Comparison of ENCODE assay signal across 8 cellular contexts in genomic region chr4:112284662-112285411, GRCh38. TPM values are rescaled to one million over a fixed set of nuclear protein-coding genes. Genes with fewer than 3 reads are reported as not detected.
DNase-seq lines count a peak whose midpoint lies in the region; ATAC-seq and TF ChIP-seq lines count a peak whose summit lies in the region.

No MANE protein-coding gene starts in this region.

- H3K79me2 ChIP-seq in osteoblast (ENCODE audit: insufficient read depth, low read length): peaks cover 12% of the 10 kb centered on the region

- intact Hi-C loops in CD8-positive, alpha-beta T cell (cut with DNase I, micrococcal nuclease): loop anchor here (1.0 to 5.0 kb wide), 7 partner anchors 18 to 352 kb away; partner anchors contain the start of genes LARP7 (in 2 of the 2), AP1AR (in 1 of the 2), FAM241A (in 1 of the 2) and ZGRF1 (in 1 of the 2)
- intact Hi-C loops in activated CD8-positive, alpha-beta T cell treated with anti-CD3 and anti-CD28 coated beads for 36 hours (cut with micrococcal nuclease): loop anchor here (5.0 kb wide), 2 partner anchors 53 to 138 kb away; partner anchors contain the start of genes AP1AR and FAM241A

- H3K4me3 Mint-ChIP-seq in CD8-positive, alpha-beta T cell: peak overlapping the region; percentile 95
- H3K4me3 Mint-ChIP-seq in activated CD8-positive, alpha-beta T cell treated with anti-CD3 and anti-CD28 coated beads for 36 hours: peak overlapping the region; percentile 94

- H3K27me3 ChIP-seq in CD8-positive, alpha-beta T cell (ENCODE audit: insufficient read depth, low read length): no peaks in the 10 kb centered on the region
- H3K27me3 ChIP-seq in osteoblast (ENCODE audit: insufficient read depth, low read length): no peaks in the 10 kb centered on the region

- peaks cover 16% of the 10 kb centered on the region for H3K36me3 Mint-ChIP-seq in CD8-positive, alpha-beta T cell
- peaks cover 40% of the 10 kb centered on the region for H3K36me3 Mint-ChIP-seq in activated CD8-positive, alpha-beta T cell treated with anti-CD3 and anti-CD28 coated beads for 36 hours (ENCODE audit: low read depth)

- no peaks in the 10 kb centered on the region for H4K20me1 ChIP-seq in osteoblast (ENCODE audit: insufficient read depth, low read length)

- H2AFZ ChIP-seq in osteoblast (ENCODE audit: low read length): peak overlapping the region; percentile 99

- peaks cover 78% of the 10 kb centered on the region for H3K4me1 Mint-ChIP-seq in CD8-positive, alpha-beta T cell (ENCODE audit: low read depth)
- H3K4me1 Mint-ChIP-seq in activated CD8-positive, alpha-beta T cell treated with anti-CD3 and anti-CD28 coated beads for 36 hours (ENCODE audit: low read depth): peaks cover 74% of the 10 kb centered on the region

- H3K27ac ChIP-seq in CD8-positive, alpha-beta T cell (ENCODE audit: low read depth, low read length): peak overlapping the region; percentile 82
- H3K27ac ChIP-seq in osteoblast (ENCODE audit: low read depth, low read length): peak overlapping the region; percentile 34

- peaks cover 5% of the 10 kb centered on the region for H3K9me3 Mint-ChIP-seq in CD8-positive, alpha-beta T cell
- H3K9me3 Mint-ChIP-seq in activated CD8-positive, alpha-beta T cell treated with anti-CD3 and anti-CD28 coated beads for 36 hours: peaks cover 9% of the 10 kb centered on the region

- no peaks in the 10 kb centered on the region for H3K9me3 ChIP-seq in CD8-positive, alpha-beta T cell (ENCODE audit: low read length)
- no peaks in the 10 kb centered on the region for H3K9me3 ChIP-seq in osteoblast (ENCODE audit: low read depth, low read length)

- H3K4me1 ChIP-seq in CD8-positive, alpha-beta T cell (ENCODE audit: insufficient read depth, low read length): peaks cover 27% of the 10 kb centered on the region
- H3K4me1 ChIP-seq in osteoblast (ENCODE audit: insufficient read depth, low read length): peaks cover 15% of the 10 kb centered on the region

- TF ChIP-seq CTCF in CD8-positive, alpha-beta T cell (IDR thresholded peaks at IDR 0.05): no peak
- TF ChIP-seq CTCF in activated CD8-positive, alpha-beta T cell treated with anti-CD3 and anti-CD28 coated beads for 36 hours (IDR thresholded peaks at IDR 0.05): no peak
- no peak for TF ChIP-seq CTCF in osteoblast (IDR thresholded peaks at IDR 0.05; ENCODE audit: extremely low read depth, low read depth, low read length)

- DNase-seq in CD8-positive, alpha-beta T cell: no peak
- DNase-seq in HT-29 (ENCODE audit: low spot score) (peak; percentile 48), germinal center (ENCODE audit: low spot score) (peak; percentile 45), osteoblast (ENCODE audit: insufficient read length, low spot score, missing footprints) (peak; percentile 75), DMS114 treated with DMSO at 0.1 percent for 48 hours (lab: John Stamatoyannopoulos, UW; ENCODE audit: unreplicated experiment) (no peak)
- DNase-seq in activated CD8-positive, alpha-beta T cell treated with anti-CD3 and anti-CD28 coated beads for 36 hours: peak; percentile 32

- no peaks in the 10 kb centered on the region for H3K36me3 ChIP-seq in CD8-positive, alpha-beta T cell (ENCODE audit: insufficient read depth, low read length)
- H3K36me3 ChIP-seq in osteoblast (ENCODE audit: insufficient read depth, low read length): peaks cover 2% of the 10 kb centered on the region

- H3K27ac Mint-ChIP-seq in CD8-positive, alpha-beta T cell: peak overlapping the region; percentile 93
- H3K27ac Mint-ChIP-seq in activated CD8-positive, alpha-beta T cell treated with anti-CD3 and anti-CD28 coated beads for 36 hours: peak overlapping the region; percentile 96

- no peaks in the 10 kb centered on the region for H3K27me3 Mint-ChIP-seq in CD8-positive, alpha-beta T cell (ENCODE audit: low read depth)
- H3K27me3 Mint-ChIP-seq in activated CD8-positive, alpha-beta T cell treated with anti-CD3 and anti-CD28 coated beads for 36 hours: no peaks in the 10 kb centered on the region

- peak overlapping the region; percentile 94 for H3K4me3 ChIP-seq in CD8-positive, alpha-beta T cell (ENCODE audit: low read depth, low read length)
- H3K4me3 ChIP-seq in osteoblast (ENCODE audit: insufficient read depth, low read length): peak overlapping the region; percentile 86

- no peak for ATAC-seq in CD8-positive, alpha-beta T cell
- no peak for ATAC-seq in activated CD8-positive, alpha-beta T cell treated with anti-CD3 and anti-CD28 coated beads for 36 hours
- ATAC-seq in GM19328 (IDR thresholded peaks at IDR 0.05; ENCODE audit: unreplicated experiment) (no peak), HG02885 (IDR thresholded peaks at IDR 0.05; ENCODE audit: poor library complexity, unreplicated experiment) (no peak)

- H3K4me2 ChIP-seq in osteoblast (ENCODE audit: insufficient read depth, low read length): peak overlapping the region; percentile 97

- CTCF ChIA-PET in CD8-positive, alpha-beta T cell (lab: Charles Lee): interaction anchor here (1.1 to 2.4 kb wide), 3 partner anchors 13 to 38 kb away, joined by 3 to 7 read pairs (median 4); no protein-coding TSS in a partner anchor
- CTCF ChIA-PET in activated CD8-positive, alpha-beta T cell treated with anti-CD3 and anti-CD28 coated beads for 36 hours (lab: Charles Lee): interaction anchor here (1.1 to 2.9 kb wide), 4 partner anchors 18 to 186 kb away, joined by 3 to 13 read pairs (median 4); no protein-coding TSS in a partner anchor

- POLR2A ChIA-PET in CD8-positive, alpha-beta T cell (lab: Charles Lee): interaction anchor here (0.9 to 4.3 kb wide), 6 partner anchors 13 to 59 kb away, joined by 3 to 25 read pairs (median 12); partner anchors contain the start of gene ALPK1
- POLR2A ChIA-PET in activated CD8-positive, alpha-beta T cell treated with anti-CD3 and anti-CD28 coated beads for 36 hours (lab: Charles Lee): interaction anchor here (1.1 to 4.6 kb wide), 10 partner anchors 10 to 236 kb away, joined by 3 to 28 read pairs (median 8); partner anchors contain the start of gene ALPK1

RNA-seq across cellular contexts. Expression of gene TIFA, which starts 0.9 kb away (rescaled TPM):
- total RNA-seq in CD8-positive, alpha-beta T cell: 10 to 100 TPM; 12.3 to 16.1 TPM
- 5.9 and 10.1 TPM in 2 replicates for total RNA-seq in HT-29 (2014; rRNA removed; shearing (Covaris generic))
- 10 to 100 TPM; 37.9 to 39.1 TPM for total RNA-seq in activated CD8-positive, alpha-beta T cell treated with anti-CD3 and anti-CD28 coated beads for 36 hours
- 5.3 and 6.2 TPM in 2 replicates for total RNA-seq in osteoblast

RNA-seq across cellular contexts. Expression of gene ALPK1, which starts 12.3 kb away (rescaled TPM):
- 1 to 10 TPM; 6.5 to 7.0 TPM for total RNA-seq in CD8-positive, alpha-beta T cell
- total RNA-seq in HT-29 (2014; rRNA removed; shearing (Covaris generic)): 3.2 and 4.9 TPM in 2 replicates
- 10 to 100 TPM; 13.4 to 13.7 TPM for total RNA-seq in activated CD8-positive, alpha-beta T cell treated with anti-CD3 and anti-CD28 coated beads for 36 hours
- total RNA-seq in osteoblast: 36.2 and 39.8 TPM in 2 replicates

RNA-seq across cellular contexts. Expression of gene AP1AR, which starts 53.2 kb away (rescaled TPM):
- 1 to 10 TPM; 3.8 to 5.2 TPM for total RNA-seq in CD8-positive, alpha-beta T cell
- total RNA-seq in HT-29 (2014; rRNA removed; shearing (Covaris generic)): 57.0 and 105 TPM in 2 replicates
- 10 to 100 TPM; 15.5 to 17.7 TPM for total RNA-seq in activated CD8-positive, alpha-beta T cell treated with anti-CD3 and anti-CD28 coated beads for 36 hours
- total RNA-seq in osteoblast: 27.7 and 28.2 TPM in 2 replicates

Comparison
In these comparisons a context has a peak if more than half of its experiments do, and no peak if none do; other contexts are left out.
1. DNase-seq: peak in HT-29 (single experiment), activated CD8-positive, alpha-beta T cell treated with anti-CD3 and anti-CD28 coated beads for 36 hours (single experiment), germinal center (single experiment) and osteoblast (single experiment); none in CD8-positive, alpha-beta T cell (0 of 7) and DMS114 treated with DMSO at 0.1 percent for 48 hours (single experiment).